ENCODE assay signal across 11 cellular contexts in genomic region chr10:49309691-49310371, GRCh38. TPM values are rescaled to one million over a fixed set of nuclear protein-coding genes. Genes with fewer than 3 reads are reported as not detected.
A peak's percentile ranks its signal among the peaks of the same experiment; 100 is the strongest.
DNase-seq lines count a peak whose midpoint lies in the region; ATAC-seq, FAIRE-seq and TF ChIP-seq lines count a peak whose summit lies in the region.
"Had no signal": no experiment of that assay in that cellular context is flagged by ENCODE, and none has a peak within 500 bp of the region (broad histone marks: within the 10 kb centered on the region; RNA-seq: fewer than 3 reads in every experiment).

No MANE protein-coding gene starts in this region.

- peak overlapping the region; percentile 81 for H3K27ac Mint-ChIP-seq in activated B cell treated with CpG ODN at 0.5 μM for 24 hours
- H3K27ac Mint-ChIP-seq: nephron had no signal

- no peak for FAIRE-seq in RCC 7860 (lab: Jason Lieb, UNC)

- no peaks in the 10 kb centered on the region for H3K36me3 ChIP-seq in ascending aorta

- no peak overlapping the region for H3K4me3 ChIP-seq in ascending aorta

- no peaks in the 10 kb centered on the region for H3K27me3 ChIP-seq in ascending aorta

- TF ChIP-seq CTCF in activated B cell treated with CpG ODN at 0.5 μM for 24 hours (IDR thresholded peaks at IDR 0.05), result no peak
- TF ChIP-seq CTCF in ascending aorta (IDR thresholded peaks at IDR 0.05), result no peak

- H3K4me3 Mint-ChIP-seq in activated B cell treated with CpG ODN at 0.5 μM for 24 hours, result peak overlapping the region; percentile 74
- H3K4me3 Mint-ChIP-seq: nephron had no signal

- DNase-seq in activated B cell treated with CpG ODN at 0.5 μM for 24 hours (no peak), sciatic nerve (ENCODE audit: low spot score) (no peak), HCEC 1CT (no peak), RCC 7860 (ENCODE audit: low spot score) (no peak), NCI-H1092 (lab: John Stamatoyannopoulos, UW) (no peak), ascending aorta (ENCODE audit: low spot score in 2 of 2) (no peak)
- DNase-seq: activated gamma-delta T cell treated with Interleukin-2 at 50 U/mL for 16 hours had no signal

- peaks cover 25% of the 10 kb centered on the region for H3K4me1 Mint-ChIP-seq in activated B cell treated with CpG ODN at 0.5 μM for 24 hours
- H3K4me1 Mint-ChIP-seq: nephron had no signal

- H3K27me3 Mint-ChIP-seq in activated B cell treated with CpG ODN at 0.5 μM for 24 hours, result no peaks in the 10 kb centered on the region

- H3K9me3 Mint-ChIP-seq in activated B cell treated with CpG ODN at 0.5 μM for 24 hours, result no peaks in the 10 kb centered on the region

- CTCF ChIA-PET in activated B cell treated with CpG ODN at 0.5 μM for 24 hours (lab: Charles Lee), result no interaction called here

- no peaks in the 10 kb centered on the region for H3K4me1 ChIP-seq in ascending aorta

- POLR2A ChIA-PET in activated B cell treated with CpG ODN at 0.5 μM for 24 hours (lab: Charles Lee), result no interaction called here

- ATAC-seq in GM18870 (IDR thresholded peaks at IDR 0.05; ENCODE audit: unreplicated experiment) (peak; percentile 41), HG03097 (IDR thresholded peaks at IDR 0.05; ENCODE audit: low FRiP score, unreplicated experiment) (peak; percentile 58), activated B cell treated with CpG ODN at 0.5 μM for 24 hours (ENCODE audit: low read depth) (peak; percentile 69), sciatic nerve (peak; percentile 52)

- H3K36me3 Mint-ChIP-seq in activated B cell treated with CpG ODN at 0.5 μM for 24 hours (ENCODE audit: low read depth), result no peaks in the 10 kb centered on the region

- H3K9me3 ChIP-seq in ascending aorta, result peaks cover 0 to 11% of the 10 kb centered on the region in 2 donors

- intact Hi-C loops in activated B cell treated with CpG ODN at 0.5 μM for 24 hours (cut with micrococcal nuclease) (loop anchor here (10.0 kb wide), 1 partner anchor 325 kb away; no protein-coding TSS in a partner anchor), sciatic nerve (cut with DNase I) (no loop called here), ascending aorta (cut with DNase I) (no loop called here)

- no peak overlapping the region for H3K27ac ChIP-seq in ascending aorta

RNA-seq across cellular contexts. Expression of gene C10orf71, which starts 10.9 kb away (rescaled TPM):
- total RNA-seq in activated B cell treated with CpG ODN at 0.5 μM for 24 hours, result not detected in 2 replicates
- 0.18 TPM for total RNA-seq in sciatic nerve
- total RNA-seq in ascending aorta, result not detected
- total RNA-seq: fibroblast of lung had no signal
